Comparison of ENCODE assay signal across 20 cellular contexts in genomic region chr6:169809386-169809785, GRCh38. TPM values are rescaled to one million over a fixed set of nuclear protein-coding genes. Genes with fewer than 3 reads are reported as not detected.
DNase-seq lines count a peak whose midpoint lies in the region; ATAC-seq and TF ChIP-seq lines count a peak whose summit lies in the region.
"Had no signal": no experiment of that assay in that cellular context is flagged by ENCODE, and none has a peak within 500 bp of the region (broad histone marks: within the 10 kb centered on the region; RNA-seq: fewer than 3 reads in every experiment).

No MANE protein-coding gene starts in this region.

- H3K36me3 ChIP-seq in Caco-2 (ENCODE audit: control insufficient read depth, insufficient read depth, low read length) = peaks cover 2% of the 10 kb centered on the region
- no peaks in the 10 kb centered on the region for H3K36me3 ChIP-seq in hepatocyte (replicated peaks; ENCODE audit: insufficient read depth, low read depth)
- H3K36me3 ChIP-seq: BE2C, MG63 had no signal

- no peak for DNase-seq in Caco-2
- DNase-seq in Daoy (ENCODE audit: low read depth) = peak; percentile 0
- no peak for DNase-seq in hepatocyte (ENCODE audit: low spot score)
- peak; percentile 23 for DNase-seq in posterior vena cava (ENCODE audit: low spot score)
- DNase-seq in DMS 273 treated with DMSO at 0.1 percent for 48 hours (lab: John Stamatoyannopoulos, UW) = no peak
- DNase-seq: BE2C, DMS79 treated with DMSO at 0.1 percent for 48 hours, HFFc6, MG63, NCI-H1417 treated with DMSO at 0.1 percent for 48 hours, NCI-H187, NCI-H446, OCI-M1, SW 1271 had no signal

- ATAC-seq in GM19328 (IDR thresholded peaks at IDR 0.05; ENCODE audit: unreplicated experiment) (no peak), HG02852 (IDR thresholded peaks at IDR 0.05; ENCODE audit: unreplicated experiment) (no peak)
- ATAC-seq: Right ventricle myocardium inferior had no signal

- H3K79me2 ChIP-seq in hepatocyte = no peaks in the 10 kb centered on the region

- no peaks in the 10 kb centered on the region for H3K27me3 Mint-ChIP-seq in Caco-2 (ENCODE audit: insufficient read depth, unreplicated experiment)

- no peak overlapping the region; the same call in 1 of the 2 replicates for H3K4me3 ChIP-seq in Caco-2 (ENCODE audit: low read depth, low read length)
- H3K4me3 ChIP-seq in hepatocyte = no peak overlapping the region
- H3K4me3 ChIP-seq: GM12878, K562, MG63, SK-N-MC had no signal

- WGBS in hepatocyte (ENCODE audit: low lambda C conversion rate, missing lambda C conversion rate) = 92% methylated on average over 4 of the region's 4 CpGs

- H3K4me2 ChIP-seq in hepatocyte = peak overlapping the region; percentile 51

- BruUV-seq in Caco-2 (replicated peaks; lab: Mats Ljungman, UMichigan) = no TSS peak

- no peak for TF ChIP-seq CTCF in Caco-2 (IDR thresholded peaks at IDR 0.05; ENCODE audit: insufficient read depth in 1 of 2, low read depth in 1 of 2, low read length in 1 of 2, severe bottlenecking in 1 of 2, unreplicated experiment in 1 of 2)
- TF ChIP-seq CTCF in hepatocyte (IDR thresholded peaks at IDR 0.05; ENCODE audit: poor library complexity) = no peak

- H3K36me3 Mint-ChIP-seq in Caco-2 (ENCODE audit: insufficient read depth, unreplicated experiment) = peaks cover 26% of the 10 kb centered on the region

- H3K27ac Mint-ChIP-seq in Caco-2 (ENCODE audit: unreplicated experiment) = peak overlapping the region; percentile 92
- H3K27ac Mint-ChIP-seq: HFFc6 had no signal

- H3K4me1 Mint-ChIP-seq in Caco-2 (ENCODE audit: low read depth, unreplicated experiment) = peaks cover 65% of the 10 kb centered on the region

- H3K27me3 ChIP-seq in Caco-2 (replicated peaks; ENCODE audit: control insufficient read depth, insufficient read depth, low read length) = no peaks in the 10 kb centered on the region
- H3K27me3 ChIP-seq in hepatocyte = no peaks in the 10 kb centered on the region
- H3K27me3 ChIP-seq: BE2C had no signal

- no peaks in the 10 kb centered on the region for H4K20me1 ChIP-seq in hepatocyte (ENCODE audit: insufficient read depth, poor library complexity, severe bottlenecking)

- H3K4me1 ChIP-seq in Caco-2 (peaks cover 54% of the 10 kb centered on the region), hepatocyte (ENCODE audit: insufficient read depth) (peaks cover 11% of the 10 kb centered on the region)

- CTCF ChIA-PET in Caco-2 (lab: Charles Lee) = interaction anchor here (1.0 to 1.7 kb wide), 2 partner anchors 19 to 23 kb away, joined by 4 to 11 read pairs; no protein-coding TSS in a partner anchor

- no peaks in the 10 kb centered on the region for H3K9me2 ChIP-seq in hepatocyte (replicated peaks; ENCODE audit: insufficient read depth)

- H3K4me3 Mint-ChIP-seq in Caco-2 (ENCODE audit: unreplicated experiment) = peak overlapping the region; percentile 66
- H3K4me3 Mint-ChIP-seq: HFFc6 had no signal

- peaks cover 11% of the 10 kb centered on the region for H3K9me3 Mint-ChIP-seq in Caco-2 (ENCODE audit: unreplicated experiment)
- H3K9me3 Mint-ChIP-seq: HFFc6 had no signal

- H3K27ac ChIP-seq in hepatocyte = peak overlapping the region; percentile 56
- H3K27ac ChIP-seq: SK-N-MC had no signal

- POLR2A ChIA-PET in Caco-2 (lab: Charles Lee) = interaction anchor here (1.4 to 3.2 kb wide), 2 partner anchors 9 to 58 kb away, joined by 4 to 51 read pairs; partner anchors contain the start of genes DYNLT2 and ERMARD

- H2AFZ ChIP-seq in hepatocyte = no peak overlapping the region

- intact Hi-C loops in Caco-2 (cut with micrococcal nuclease; ENCODE audit: unreplicated experiment) (no loop called here), posterior vena cava (cut with DNase I) (no loop called here)

- H3K9me3 ChIP-seq in Caco-2 = no peaks in the 10 kb centered on the region
- H3K9me3 ChIP-seq in hepatocyte (ENCODE audit: low read depth) = no peaks in the 10 kb centered on the region
- H3K9me3 ChIP-seq: BE2C, MG63 had no signal

RNA-seq across cellular contexts. Expression of gene ERMARD, which starts 58.0 kb away (rescaled TPM):
- total RNA-seq in Caco-2 (2022) = 17.0 and 25.3 TPM in 2 replicates
- 31.1 and 66.1 TPM in 2 replicates for total RNA-seq in Daoy (2014; rRNA removed; shearing (Covaris generic))
- 16.9 and 27.4 TPM in 2 replicates for total RNA-seq in hepatocyte
- 22.7 and 25.5 TPM in 2 replicates for polyA plus RNA-seq in hepatocyte
- 10 to 100 TPM; 19.6 to 22.1 TPM for total RNA-seq in posterior vena cava

RNA-seq across cellular contexts. Expression of gene DYNLT2, which starts 58.0 kb away (rescaled TPM):
- 2.4 and 2.6 TPM in 2 replicates for total RNA-seq in Caco-2 (2022)
- total RNA-seq in Daoy (2014; rRNA removed; shearing (Covaris generic)) = 1.8 and 2.3 TPM in 2 replicates
- 2.9 and 4.0 TPM in 2 replicates for total RNA-seq in hepatocyte
- polyA plus RNA-seq in hepatocyte = 3.1 and 4.2 TPM in 2 replicates
- total RNA-seq in posterior vena cava = 1 to 10 TPM; 1.1 TPM

Comparison
In these comparisons a context has a peak if more than half of its experiments do, and no peak if none do; other contexts are left out.
1. DNase-seq: peak in Daoy (single experiment) and posterior vena cava (single experiment); none in Caco-2 (0 of 2), hepatocyte (single experiment) and DMS 273 treated with DMSO at 0.1 percent for 48 hours (single experiment).